In genomic region chr16:3829631-3830536, GRCh38 we compare ENCODE assay signal across 25 cellular contexts. TPM values are rescaled to one million over a fixed set of nuclear protein-coding genes. Genes with fewer than 3 reads are reported as not detected.
DNase-seq lines count a peak whose midpoint lies in the region; ATAC-seq, FAIRE-seq and TF ChIP-seq lines count a peak whose summit lies in the region.
"Had no signal": no experiment of that assay in that cellular context is flagged by ENCODE, and none has a peak within 500 bp of the region (broad histone marks: within the 10 kb centered on the region; RNA-seq: fewer than 3 reads in every experiment).

No MANE protein-coding gene starts in this region.

- H3F3A ChIP-seq in GM23248 (ENCODE audit: insufficient read depth): peaks cover 13% of the 10 kb centered on the region

- no peak for FAIRE-seq in astrocyte (lab: Jason Lieb, UNC)
- FAIRE-seq: endothelial cell of umbilical vein had no signal

- H2AFZ ChIP-seq in astrocyte (ENCODE audit: low read depth, low read length): no peak overlapping the region
- no peak overlapping the region for H2AFZ ChIP-seq in GM23248

- no peak for TF ChIP-seq CTCF in astrocyte (IDR thresholded peaks at IDR 0.05; ENCODE audit: insufficient read depth, low read depth, low read length)
- TF ChIP-seq CTCF in dorsolateral prefrontal cortex (IDR thresholded peaks at IDR 0.05 in 54 of 56, conservative IDR thresholded peaks at IDR 0.05 in 2 of 56; ENCODE audit: low read depth in 1 of 56, partially characterized antibody in 56 of 56): no peak

- no peak overlapping the region for H3K9ac ChIP-seq in astrocyte (ENCODE audit: low read length)
- H3K9ac ChIP-seq in GM23248: no peak overlapping the region

- H3K79me2 ChIP-seq in astrocyte (ENCODE audit: insufficient read depth, low read length) (peaks cover 96% of the 10 kb centered on the region), GM23248 (ENCODE audit: insufficient read depth) (peaks cover 100% of the 10 kb centered on the region)

- no peaks in the 10 kb centered on the region for H3K36me3 ChIP-seq in astrocyte (ENCODE audit: insufficient read depth, low read length)
- peaks cover 18% of the 10 kb centered on the region for H3K36me3 ChIP-seq in mesodermal cell (ENCODE audit: control insufficient read depth, insufficient read depth, low read length)
- peaks cover 15% of the 10 kb centered on the region for H3K36me3 ChIP-seq in GM23248 (ENCODE audit: low read depth)
- H3K36me3 ChIP-seq: adrenal gland, BE2C, breast epithelium, HAP-1 had no signal

- no peak for ATAC-seq in stimulated activated naive B cell treated with anti-CD40 and anti-IgM and Interleukin-4, amounts not matched to agents 10 μg/mL and 1 μg/mL and 100 μg/mL, for 72 hours (replicated peaks)
- ATAC-seq in left ventricle myocardium superior: no peak
- ATAC-seq: left lobe of liver had no signal

- WGBS in mesodermal cell (ENCODE audit: insufficient coverage in 2 of 2), 2 experiments: 80% methylated on average over 5 of the region's 6 CpGs; no CpG with 5 or more reads in 1 of the 2 experiments
- WGBS in GM23248 (ENCODE audit: low coverage in 1 of 2, low lambda C conversion rate in 2 of 2, missing lambda C conversion rate in 2 of 2), 2 experiments: 89 to 91% methylated on average over 6 of the region's 6 CpGs

- H3K27me3 ChIP-seq in astrocyte (ENCODE audit: insufficient read depth, low read length): no peaks in the 10 kb centered on the region
- H3K27me3 ChIP-seq in dorsolateral prefrontal cortex: no peaks in the 10 kb centered on the region
- H3K27me3 ChIP-seq in GM23248 (replicated peaks; ENCODE audit: insufficient read depth): no peaks in the 10 kb centered on the region
- H3K27me3 ChIP-seq: adrenal gland, BE2C, breast epithelium, heart right ventricle, MG63 had no signal

- peak overlapping the region; percentile 10 for H3K27ac Mint-ChIP-seq in activated naive CD8-positive, alpha-beta T cell
- no peak overlapping the region for H3K27ac Mint-ChIP-seq in activated naive CD8-positive, alpha-beta T cell treated with anti-CD3 and anti-CD28 coated beads for 36 hours
- H3K27ac Mint-ChIP-seq in astrocyte (ENCODE audit: unreplicated experiment): peak overlapping the region; percentile 84
- peak overlapping the region; percentile 42 for H3K27ac Mint-ChIP-seq in stimulated activated naive B cell treated with anti-CD40 and anti-IgM and Interleukin-4, amounts not matched to agents 10 μg/mL and 1 μg/mL and 100 μg/mL, for 72 hours
- H3K27ac Mint-ChIP-seq: dendritic cell treated with granulocyte-macrophage colony-stimulating factor and Interleukin-4, amounts not matched to agents 40 ng/mL and 50 ng/mL, for 4 days; IgD-negative memory B cell; type B pancreatic cell had no signal

- H3K4me1 ChIP-seq in astrocyte (ENCODE audit: insufficient read depth, low read length) (peaks cover 7% of the 10 kb centered on the region), mesodermal cell (ENCODE audit: control insufficient read depth, insufficient read depth, low read length, poor library complexity, severe bottlenecking) (peaks cover 11% of the 10 kb centered on the region), GM23248 (ENCODE audit: insufficient read depth) (peaks cover 13% of the 10 kb centered on the region)
- H3K4me1 ChIP-seq: BE2C, HAP-1 had no signal

- no peaks in the 10 kb centered on the region for H3K27me3 Mint-ChIP-seq in activated naive CD8-positive, alpha-beta T cell
- H3K27me3 Mint-ChIP-seq in activated naive CD8-positive, alpha-beta T cell treated with anti-CD3 and anti-CD28 coated beads for 36 hours: no peaks in the 10 kb centered on the region
- H3K27me3 Mint-ChIP-seq in astrocyte (ENCODE audit: low read depth, unreplicated experiment): no peaks in the 10 kb centered on the region
- no peaks in the 10 kb centered on the region for H3K27me3 Mint-ChIP-seq in stimulated activated naive B cell treated with anti-CD40 and anti-IgM and Interleukin-4, amounts not matched to agents 10 μg/mL and 1 μg/mL and 100 μg/mL, for 72 hours
- H3K27me3 Mint-ChIP-seq: dendritic cell treated with granulocyte-macrophage colony-stimulating factor and Interleukin-4, amounts not matched to agents 40 ng/mL and 50 ng/mL, for 4 days; IgD-negative memory B cell; type B pancreatic cell had no signal

- in situ Hi-C loops in GM23248 (cut with MboI): no loop called here

- intact Hi-C loops in dorsolateral prefrontal cortex (cut with DNase I) (no loop called here), left ventricle myocardium superior (cut with micrococcal nuclease) (no loop called here)

- H3K9me3 ChIP-seq in astrocyte (ENCODE audit: insufficient read depth, low read depth, low read length) (no peaks in the 10 kb centered on the region), mesodermal cell (ENCODE audit: control insufficient read depth, low read length) (peaks cover 11% of the 10 kb centered on the region), GM23248 (ENCODE audit: low read depth) (no peaks in the 10 kb centered on the region)

- H3K27ac ChIP-seq in astrocyte (ENCODE audit: low read depth, low read length): no peak overlapping the region
- peak overlapping the region; percentile 34 for H3K27ac ChIP-seq in mesodermal cell (ENCODE audit: low read depth, low read length, severe bottlenecking)
- H3K27ac ChIP-seq in dorsolateral prefrontal cortex: no peak overlapping the region
- H3K27ac ChIP-seq in GM23248: no peak overlapping the region
- H3K27ac ChIP-seq: adrenal gland, breast epithelium, heart right ventricle, SK-N-MC, WERI-Rb-1 had no signal

- H4K20me1 ChIP-seq in astrocyte (ENCODE audit: insufficient read depth, low read length): peaks cover 97% of the 10 kb centered on the region
- H4K20me1 ChIP-seq in GM23248 (ENCODE audit: insufficient read depth): peaks cover 57% of the 10 kb centered on the region

- no peak overlapping the region for H3K4me2 ChIP-seq in astrocyte (ENCODE audit: low read length)
- H3K4me2 ChIP-seq in GM23248 (ENCODE audit: unreplicated experiment): no peak overlapping the region

- peaks cover 19% of the 10 kb centered on the region for H3K36me3 Mint-ChIP-seq in activated naive CD8-positive, alpha-beta T cell
- H3K36me3 Mint-ChIP-seq in activated naive CD8-positive, alpha-beta T cell treated with anti-CD3 and anti-CD28 coated beads for 36 hours: peaks cover 50% of the 10 kb centered on the region
- H3K36me3 Mint-ChIP-seq in astrocyte (ENCODE audit: low read depth, unreplicated experiment): peaks cover 6% of the 10 kb centered on the region
- H3K36me3 Mint-ChIP-seq in stimulated activated naive B cell treated with anti-CD40 and anti-IgM and Interleukin-4, amounts not matched to agents 10 μg/mL and 1 μg/mL and 100 μg/mL, for 72 hours: peaks cover 30 to 47% of the 10 kb centered on the region in 2 donors

- H3K4me3 ChIP-seq in astrocyte (ENCODE audit: insufficient read depth, low read depth, low read length) (no peak overlapping the region), mesodermal cell (ENCODE audit: extremely low read depth, insufficient read depth, low read length, poor library complexity, severe bottlenecking) (no peak overlapping the region), dorsolateral prefrontal cortex (no peak overlapping the region), GM23248 (no peak overlapping the region)
- H3K4me3 ChIP-seq: adrenal gland, breast epithelium, HAP-1, heart right ventricle, MG63, SK-N-MC had no signal

- no peak for DNase-seq in activated naive CD8-positive, alpha-beta T cell treated with anti-CD3 and anti-CD28 coated beads for 36 hours
- no peak for DNase-seq in astrocyte (ENCODE audit: low read depth)
- no peak for DNase-seq in stimulated activated naive B cell treated with anti-CD40 and anti-IgM and Interleukin-4, amounts not matched to agents 10 μg/mL and 1 μg/mL and 100 μg/mL, for 72 hours
- DNase-seq in dorsolateral prefrontal cortex: no peak
- no peak for DNase-seq in GM23248
- no peak for DNase-seq in left ventricle myocardium superior
- DNase-seq: adrenal gland, BE2C, heart right ventricle, MG63, NCI-H1417 treated with DMSO at 0.1 percent for 48 hours, NCI-H524, occipital lobe, right cardiac atrium, WERI-Rb-1 had no signal

- peaks cover 6% of the 10 kb centered on the region for H3K9me3 Mint-ChIP-seq in activated naive CD8-positive, alpha-beta T cell (ENCODE audit: low read depth)
- peaks cover 8% of the 10 kb centered on the region for H3K9me3 Mint-ChIP-seq in activated naive CD8-positive, alpha-beta T cell treated with anti-CD3 and anti-CD28 coated beads for 36 hours
- peaks cover 6% of the 10 kb centered on the region for H3K9me3 Mint-ChIP-seq in astrocyte (ENCODE audit: unreplicated experiment)
- H3K9me3 Mint-ChIP-seq in stimulated activated naive B cell treated with anti-CD40 and anti-IgM and Interleukin-4, amounts not matched to agents 10 μg/mL and 1 μg/mL and 100 μg/mL, for 72 hours: peaks cover 6 to 8% of the 10 kb centered on the region in 2 donors

- peaks cover 57% of the 10 kb centered on the region for H3K4me1 Mint-ChIP-seq in activated naive CD8-positive, alpha-beta T cell (ENCODE audit: low read depth)
- peaks cover 40% of the 10 kb centered on the region for H3K4me1 Mint-ChIP-seq in activated naive CD8-positive, alpha-beta T cell treated with anti-CD3 and anti-CD28 coated beads for 36 hours
- peaks cover 24% of the 10 kb centered on the region for H3K4me1 Mint-ChIP-seq in astrocyte (ENCODE audit: low read depth, unreplicated experiment)
- H3K4me1 Mint-ChIP-seq in stimulated activated naive B cell treated with anti-CD40 and anti-IgM and Interleukin-4, amounts not matched to agents 10 μg/mL and 1 μg/mL and 100 μg/mL, for 72 hours: peaks cover 26 to 58% of the 10 kb centered on the region in 2 donors

- no peak overlapping the region for H3K4me3 Mint-ChIP-seq in activated naive CD8-positive, alpha-beta T cell
- H3K4me3 Mint-ChIP-seq in activated naive CD8-positive, alpha-beta T cell treated with anti-CD3 and anti-CD28 coated beads for 36 hours: no peak overlapping the region
- no peak overlapping the region for H3K4me3 Mint-ChIP-seq in astrocyte (ENCODE audit: unreplicated experiment)
- H3K4me3 Mint-ChIP-seq in stimulated activated naive B cell treated with anti-CD40 and anti-IgM and Interleukin-4, amounts not matched to agents 10 μg/mL and 1 μg/mL and 100 μg/mL, for 72 hours: no peak overlapping the region
- H3K4me3 Mint-ChIP-seq: dendritic cell treated with granulocyte-macrophage colony-stimulating factor and Interleukin-4, amounts not matched to agents 40 ng/mL and 50 ng/mL, for 4 days; type B pancreatic cell had no signal

- H3K9me2 ChIP-seq in GM23248 (ENCODE audit: insufficient read depth): no peaks in the 10 kb centered on the region

RNA-seq across cellular contexts. Expression of gene CREBBP, which starts 50.6 kb away (rescaled TPM):
- total RNA-seq in activated naive CD8-positive, alpha-beta T cell treated with anti-CD3 and anti-CD28 coated beads for 36 hours: 10 to 100 TPM; 30.1 to 32.7 TPM
- 42.6 and 53.0 TPM in 2 replicates for total RNA-seq in astrocyte
- polyA plus RNA-seq in mesodermal cell (2013, experiment 1 of 2): 22.1 TPM
- polyA plus RNA-seq in mesodermal cell (2013, experiment 2 of 2): 23.2 TPM
- total RNA-seq in dorsolateral prefrontal cortex: 100 to 1,000 TPM in 50 of 120 experiments, 10 to 100 TPM in 70; 67.1 to 131 (median 97.4) TPM
- total RNA-seq in GM23248 (2014; rRNA removed; shearing (Covaris generic)): 11.9 and 25.5 TPM in 2 replicates
- 7.8 and 11.7 TPM in 2 replicates for polyA plus RNA-seq in GM23248 (2016; fragmentation: Nextera tagmentation; extraction: Ambion mirVana)
- total RNA-seq in left ventricle myocardium superior: 40.6 TPM
